In genomic region chr15:40694706-40695468, GRCh38 we compare ENCODE assay signal across 8 cellular contexts. TPM values are rescaled to one million over a fixed set of nuclear protein-coding genes. Genes with fewer than 3 reads are reported as not detected.
A peak's percentile ranks its signal among the peaks of the same experiment; 100 is the strongest.
DNase-seq lines count a peak whose midpoint lies in the region; ATAC-seq and TF ChIP-seq lines count a peak whose summit lies in the region.

TSS of gene RAD51 (plus strand) at chr15:40695174. CDS start at chr15:40698759, 3,585 bp downstream.

- peak; percentile 80 for TF ChIP-seq POLR2A in GM18505 (IDR thresholded peaks at IDR 0.05; ENCODE audit: borderline replicate concordance, extremely low read depth, insufficient read depth, insufficient read length)
- peak in 1 of 2 donors; percentile 58 for TF ChIP-seq POLR2A in uterus (IDR thresholded peaks at IDR 0.05)

- DNase-seq in NCI-H1930 (lab: John Stamatoyannopoulos, UW) (peak; percentile 79), anterior cingulate cortex (lab: John Stamatoyannopoulos, UW) (peak; percentile 48 to 92 (median 82)), right cardiac atrium (peak; percentile 95 to 98 (median 97)), pulmonary artery endothelial cell (ENCODE audit: low read depth, low spot score) (peak; percentile 80), uterus (peak; percentile 89 to 93)

- peak; percentile 84 for ATAC-seq in GM18505 (IDR thresholded peaks at IDR 0.05; ENCODE audit: unreplicated experiment)
- peak; percentile 78 for ATAC-seq in HG02970 (IDR thresholded peaks at IDR 0.05; ENCODE audit: low FRiP score, unreplicated experiment)
- ATAC-seq in right cardiac atrium: peak; percentile 99

- H3K36me3 ChIP-seq in uterus: no peaks in the 10 kb centered on the region

- H3K27me3 ChIP-seq in right cardiac atrium (ENCODE audit: control insufficient read depth, insufficient read depth) (no peaks in the 10 kb centered on the region), uterus (no peaks in the 10 kb centered on the region)

- WGBS in right cardiac atrium: under 1% methylated on average over 80 of the region's 80 CpGs

- H3K4me1 ChIP-seq in right cardiac atrium (ENCODE audit: control insufficient read depth, insufficient read depth, low read length) (peaks cover 7% of the 10 kb centered on the region), uterus (peaks cover 0 to 6% of the 10 kb centered on the region in 2 donors)

- peak within 1 kb of the TSS; percentile 98 for H3K27ac ChIP-seq in right cardiac atrium (ENCODE audit: low read length)
- peak within 1 kb of the TSS; percentile 98 to 100 for H3K27ac ChIP-seq in uterus

- H3K4me3 ChIP-seq in right cardiac atrium (ENCODE audit: low read length) (peak within 1 kb of the TSS; percentile 72), uterus (peak within 1 kb of the TSS; percentile 74 to 99)

- no peaks in the 10 kb centered on the region for H3K9me3 ChIP-seq in right cardiac atrium (ENCODE audit: control insufficient read depth, low read length)
- H3K9me3 ChIP-seq in uterus: no peaks in the 10 kb centered on the region

- TF ChIP-seq CTCF in uterus (IDR thresholded peaks at IDR 0.05): no peak

- intact Hi-C loops in T-helper 2 cell treated with Interferon-gamma antibody and Interleukin-4, amounts not matched to agents 100 ng/mL and 5 ng/mL, for 36 hours (cut with micrococcal nuclease): loop anchor here (1.0 to 10.0 kb wide), 10 partner anchors 16 to 1882 kb away; partner anchors contain the start of genes CCDC32, DNAJC17, GCHFR and INO80
- intact Hi-C loops in right cardiac atrium (cut with DNase I): loop anchor here in 1 of 4 donors (10.0 kb wide), 1 partner anchor 200 kb away; the partner anchor contains the start of gene VPS18
- intact Hi-C loops in uterus (cut with DNase I; ENCODE audit: low total_unique reads): no loop called here

RNA-seq across cellular contexts. Expression of gene RAD51, which starts in this region (rescaled TPM):
- total RNA-seq in T-helper 2 cell treated with Interferon-gamma antibody and Interleukin-4, amounts not matched to agents 100 ng/mL and 5 ng/mL, for 36 hours: 64.7 and 64.9 TPM in 2 replicates
- total RNA-seq in right cardiac atrium (1 to 10 TPM in 2 of 4 donors, under 1 TPM in 2; 0.20 to 1.4 (median 0.81) TPM), pulmonary artery endothelial cell (9.2 and 12.9 TPM in 2 replicates), uterus (1 to 10 TPM in 2 of 4 donors, under 1 TPM in 1, not detected in 1; 0.51 to 7.7 (median 1.3) TPM)
- 0.25 TPM for polyA plus RNA-seq in right cardiac atrium

Comparison
In these comparisons a context has a peak if more than half of its experiments do, and no peak if none do; other contexts are left out.
1. Peak in every context shown above with its lines: DNase-seq, ATAC-seq, H3K4me3 ChIP-seq and H3K27ac ChIP-seq.